Comparison of ENCODE assay signal across 8 cellular contexts in the genomic region with DNA sequence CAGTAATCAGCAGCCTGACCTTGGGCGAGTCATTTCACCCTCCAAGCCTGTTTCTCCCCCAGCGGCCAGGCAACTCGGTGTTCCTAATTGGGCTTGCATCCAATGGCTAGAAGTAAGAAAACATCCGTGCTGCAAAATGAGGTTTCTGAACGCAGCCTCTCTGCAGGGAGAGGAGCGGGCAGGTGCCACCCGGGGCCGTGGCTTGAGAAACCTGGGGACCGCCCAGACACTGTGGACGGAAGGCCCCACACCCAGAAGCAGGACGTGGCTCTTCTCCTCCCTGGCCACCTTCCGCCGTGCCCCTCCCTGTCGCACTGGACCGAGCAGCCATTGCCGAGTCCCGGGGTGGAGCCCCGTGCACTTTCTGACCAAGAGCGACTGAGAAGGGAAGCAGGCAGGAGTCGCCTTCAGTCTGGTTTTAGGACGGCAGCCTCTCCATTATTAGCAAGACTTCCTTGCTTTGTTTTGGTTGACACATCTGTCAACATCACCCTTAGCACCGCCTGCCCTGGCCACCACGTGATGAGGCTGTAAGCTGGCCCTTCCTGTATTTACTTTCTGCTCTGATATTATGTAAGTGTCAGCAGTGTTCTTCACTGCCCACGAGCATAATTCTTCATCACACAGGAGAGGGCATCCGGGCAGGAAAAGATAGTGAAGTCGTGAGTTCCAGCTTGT.
DNase-seq lines count a peak whose midpoint lies in the region; ATAC-seq and TF ChIP-seq lines count a peak whose summit lies in the region.

No MANE protein-coding gene starts in this region.

- TF ChIP-seq CTCF in retinal pigment epithelial cell (conservative IDR thresholded peaks at IDR 0.05; ENCODE audit: low read depth, low read length), result no peak

- H3K4me3 ChIP-seq in iPS-11a (ENCODE audit: low read depth, low read length), result peak overlapping the region; percentile 88
- H3K4me3 ChIP-seq in retinal pigment epithelial cell (ENCODE audit: low read length), result peak overlapping the region; percentile 99

- peak; percentile 18 for ATAC-seq in GM18498 (IDR thresholded peaks at IDR 0.05; ENCODE audit: unreplicated experiment)

- DNase-seq in ACHN (peak; percentile 64), Kasumi-1 (lab: John Stamatoyannopoulos, UW) (peak; percentile 37 to 40), SW 1271 (lab: John Stamatoyannopoulos, UW) (peak; percentile 11 to 69), T47D (ENCODE audit: low read depth in 1 of 2, low spot score in 1 of 2) (peak; percentile 36 to 75), retinal pigment epithelial cell (ENCODE audit: low read depth) (peak; percentile 56), GDM1 (lab: John Stamatoyannopoulos, UW) (no peak)

- in situ Hi-C loops in ACHN (cut with HindIII; ENCODE audit: low pct_ligation_motif_present, low pct_unique_long_range_greater_than_20kb, low sequenced_read_pairs), result no loop called here
- in situ Hi-C loops in T47D (cut with HindIII; ENCODE audit: low pct_unique_long_range_greater_than_20kb, low sequenced_read_pairs), result no loop called here
